Comparison of ENCODE assay signal across 24 cellular contexts in the genomic region with DNA sequence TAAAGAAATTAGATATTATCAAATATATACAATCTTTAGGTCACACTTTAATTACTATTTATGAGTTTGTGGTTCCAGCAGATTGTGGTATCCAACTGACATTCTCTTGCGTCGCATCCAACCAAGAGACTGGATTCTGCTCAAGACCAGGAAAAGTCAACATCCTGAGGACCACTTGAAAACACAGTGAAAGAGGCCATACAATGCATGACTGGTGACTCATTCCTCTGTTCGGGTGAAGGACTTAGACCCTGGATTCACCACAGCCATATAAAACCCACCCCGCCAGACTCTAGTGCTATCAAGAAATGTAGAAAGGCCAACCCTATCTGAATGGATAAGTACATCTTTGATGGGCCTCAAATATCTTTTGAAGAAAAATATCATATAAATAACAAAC. TPM values are rescaled to one million over a fixed set of nuclear protein-coding genes. Genes with fewer than 3 reads are reported as not detected.
"Had no signal": no experiment of that assay in that cellular context is flagged by ENCODE, and none has a peak within 500 bp of the region (broad histone marks: within the 10 kb centered on the region; RNA-seq: fewer than 3 reads in every experiment).

No MANE protein-coding gene starts in this region.

- DNase-seq: activated CD4-positive, alpha-beta T cell treated with anti-CD3 and anti-CD28 coated beads, Interleukin-2, amount 50 U/mL, for 4 hours; activated gamma-delta T cell treated with Interleukin-2 at 50 U/mL for 16 hours; activated T-cell treated with anti-CD3 and anti-CD28 coated beads, Interleukin-2, amount 50 U/mL, for 72 hours; adrenal gland; effector CD8-positive, alpha-beta T cell; heart left ventricle; kidney; left ventricle myocardium inferior; nephron progenitor cell; nucleus accumbens; retina; spleen; stimulated activated CD4-positive, alpha-beta T cell treated with anti-CD3 and anti-CD28 coated beads, Interleukin-1b, Interleukin-23, amount 100 ng/mL, for 48 hours had no signal

- H3K27ac Mint-ChIP-seq: activated naive CD4-positive, alpha-beta T cell treated with anti-CD3 and anti-CD28 coated beads, Interleukin-2, amount 50 U/mL, for 72 hours; activated T-cell treated with anti-CD3 and anti-CD28 coated beads, Interleukin-2, amount 50 U/mL, for 72 hours; dendritic cell treated with granulocyte-macrophage colony-stimulating factor and Interleukin-4, amounts not matched to agents 40 ng/mL and 50 ng/mL, for 4 days; nephron progenitor cell; stimulated activated naive CD8-positive, alpha-beta T cell treated with anti-CD3 and anti-CD28 coated beads, Interleukin-15, Interleukin-2, amounts not matched to agents 100 ng/mL and 50 ng/mL, for 24 hours had no signal

- H3K9me3 Mint-ChIP-seq: activated T-cell treated with anti-CD3 and anti-CD28 coated beads, Interleukin-2, amount 50 U/mL, for 72 hours had no signal

- ATAC-seq: activated naive CD4-positive, alpha-beta T cell treated with anti-CD3 and anti-CD28 coated beads, Interleukin-2, amount 50 U/mL, for 72 hours; activated T-cell treated with anti-CD3 and anti-CD28 coated beads, Interleukin-2, amount 50 U/mL, for 72 hours; gastroesophageal sphincter; heart left ventricle had no signal

- H3K4me1 Mint-ChIP-seq: nephron progenitor cell had no signal

- H3K36me3 Mint-ChIP-seq: activated naive CD4-positive, alpha-beta T cell treated with anti-CD3 and anti-CD28 coated beads, Interleukin-2, amount 50 U/mL, for 72 hours had no signal

- H3K4me3 Mint-ChIP-seq: activated T-cell treated with anti-CD3 and anti-CD28 coated beads, Interleukin-2, amount 50 U/mL, for 72 hours; dendritic cell treated with granulocyte-macrophage colony-stimulating factor and Interleukin-4, amounts not matched to agents 40 ng/mL and 50 ng/mL, for 4 days; nephron progenitor cell; stimulated activated naive CD8-positive, alpha-beta T cell treated with anti-CD3 and anti-CD28 coated beads, Interleukin-15, Interleukin-2, amounts not matched to agents 100 ng/mL and 50 ng/mL, for 24 hours had no signal

RNA-seq across cellular contexts. Expression of a gene that starts 14.5 kb away (rescaled TPM):
- total RNA-seq: activated CD8-positive, alpha-beta memory T cell treated with anti-CD3 and anti-CD28 coated beads for 36 hours; activated naive CD4-positive, alpha-beta T cell treated with anti-CD3 and anti-CD28 coated beads, Interleukin-2, amount 50 U/mL, for 72 hours; activated T-cell treated with anti-CD3 and anti-CD28 coated beads, Interleukin-2, amount 50 U/mL, for 72 hours; chondrocyte; endothelial cell of umbilical vein; esophagus muscularis mucosa; gastroesophageal sphincter; heart left ventricle; left ventricle myocardium inferior; myocyte; posterior vena cava; vagina had no signal
- polyA plus RNA-seq: endothelial cell of umbilical vein, heart left ventricle, spleen had no signal

RNA-seq across cellular contexts. Expression of a gene that starts 53.9 kb away (rescaled TPM):
- total RNA-seq: activated CD8-positive, alpha-beta memory T cell treated with anti-CD3 and anti-CD28 coated beads for 36 hours; activated naive CD4-positive, alpha-beta T cell treated with anti-CD3 and anti-CD28 coated beads, Interleukin-2, amount 50 U/mL, for 72 hours; activated T-cell treated with anti-CD3 and anti-CD28 coated beads, Interleukin-2, amount 50 U/mL, for 72 hours; chondrocyte; endothelial cell of umbilical vein; left ventricle myocardium inferior; vagina had no signal
- polyA plus RNA-seq: heart left ventricle had no signal
